Comparison of ENCODE assay signal across 11 cellular contexts in the genomic region with DNA sequence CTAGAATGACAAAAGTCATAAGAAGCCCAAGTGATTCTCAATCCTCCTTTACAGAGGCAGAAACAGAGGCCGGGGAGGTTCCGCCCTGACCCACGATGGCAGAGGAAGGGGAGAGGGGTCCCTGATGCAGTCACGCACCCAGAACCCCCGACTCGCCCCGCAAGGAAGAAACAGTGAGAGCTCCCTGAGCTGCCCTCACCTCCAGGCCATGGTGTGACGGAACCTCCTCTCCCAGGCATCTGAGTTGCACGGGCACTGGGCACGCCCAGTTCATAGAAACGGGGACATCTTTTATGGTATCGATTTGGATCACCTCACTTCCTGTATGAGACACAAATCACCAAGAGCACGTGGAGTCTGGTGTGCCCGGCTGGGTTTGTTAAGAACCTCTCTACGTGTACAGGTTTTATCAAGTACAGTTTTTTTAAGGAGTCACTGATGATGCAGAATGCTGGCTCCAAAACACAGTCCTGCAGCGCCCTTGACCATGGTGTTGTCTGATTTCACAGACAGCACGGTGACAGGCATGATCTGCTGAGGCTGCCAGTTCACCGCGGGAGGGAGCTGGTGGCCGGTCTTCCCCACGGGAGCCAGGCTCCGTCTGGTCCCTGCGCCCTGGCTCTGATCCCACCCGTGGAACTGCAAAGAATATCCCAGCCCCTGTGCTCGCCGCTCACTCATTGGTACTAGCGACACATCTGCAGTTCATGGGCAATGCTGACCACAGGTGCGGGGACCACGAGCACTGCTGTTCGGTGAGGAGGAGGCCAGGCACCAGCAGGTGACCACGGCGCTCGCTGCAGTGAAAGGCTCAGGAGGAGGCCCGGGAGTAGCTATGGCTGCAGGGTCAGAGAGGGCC. TPM values are rescaled to one million over a fixed set of nuclear protein-coding genes. Genes with fewer than 3 reads are reported as not detected.
A peak's percentile ranks its signal among the peaks of the same experiment; 100 is the strongest.
DNase-seq lines count a peak whose midpoint lies in the region; ATAC-seq, FAIRE-seq and TF ChIP-seq lines count a peak whose summit lies in the region.
"Had no signal": no experiment of that assay in that cellular context is flagged by ENCODE, and none has a peak within 500 bp of the region (broad histone marks: within the 10 kb centered on the region; RNA-seq: fewer than 3 reads in every experiment).

No MANE protein-coding gene starts in this region.

- no peaks in the 10 kb centered on the region for H3K36me3 Mint-ChIP-seq in activated T-helper 1 cell treated with anti-CD3 and anti-CD28 coated beads, Interleukin-12 subunit alpha, Interleukin-12 subunit beta, Interleukin-2, Interleukin-4 antibody, amounts not matched to agents 30 ng/mL and 10 ng/mL and 1 ng/mL, durations not matched to agents 14 hours and 24 hours and 36 hours (ENCODE audit: low read depth)

- no peaks in the 10 kb centered on the region for H3K9me3 ChIP-seq in RWPE2 (ENCODE audit: severe bottlenecking)
- H3K9me3 ChIP-seq in gastroesophageal sphincter, result no peaks in the 10 kb centered on the region
- no peaks in the 10 kb centered on the region for H3K9me3 ChIP-seq in osteoblast (ENCODE audit: low read depth, low read length)

- no peak for TF ChIP-seq EP300 in gastroesophageal sphincter (IDR thresholded peaks at IDR 0.05)

- intact Hi-C loops in activated T-helper 1 cell treated with anti-CD3 and anti-CD28 coated beads, Interleukin-12 subunit alpha, Interleukin-12 subunit beta, Interleukin-2, Interleukin-4 antibody, amounts not matched to agents 30 ng/mL and 10 ng/mL and 1 ng/mL, durations not matched to agents 14 hours and 24 hours and 36 hours (cut with micrococcal nuclease), result no loop called here

- H3K27me3 ChIP-seq in RWPE2 (ENCODE audit: insufficient read depth, poor library complexity, severe bottlenecking), result no peaks in the 10 kb centered on the region
- no peaks in the 10 kb centered on the region for H3K27me3 ChIP-seq in gastroesophageal sphincter
- no peaks in the 10 kb centered on the region for H3K27me3 ChIP-seq in osteoblast (ENCODE audit: insufficient read depth, low read length)

- DNase-seq in ELR (ENCODE audit: low read depth) (peak; percentile 18), RWPE2 (ENCODE audit: low spot score) (no peak), osteoblast (ENCODE audit: insufficient read length, low spot score, missing footprints) (peak; percentile 54), epidermal melanocyte (ENCODE audit: insufficient read length, low spot score) (no peak), frontal cortex (ENCODE audit: low spot score in 2 of 2) (no peak)
- DNase-seq in activated T-helper 1 cell treated with anti-CD3 and anti-CD28 coated beads, Interleukin-12 subunit alpha, Interleukin-12 subunit beta, Interleukin-2, Interleukin-4 antibody, amounts not matched to agents 30 ng/mL and 10 ng/mL and 1 ng/mL, durations not matched to agents 14 hours and 24 hours and 36 hours (ENCODE audit: low spot score), result no peak
- DNase-seq in NK-92 treated with Interleukin-12 subunit alpha and Interleukin-12 subunit beta, amount 100 ng/mL, for 24 hours (lab: John Stamatoyannopoulos, UW), result no peak
- DNase-seq: activated naive CD4-positive, alpha-beta T cell treated with anti-CD3 and anti-CD28 coated beads, Interleukin-2, amount 50 U/mL, for 16 hours; CD4-positive, alpha-beta T cell; erythroblast had no signal

- WGBS in gastroesophageal sphincter (ENCODE audit: low coverage in 1 of 2), 2 donors, result 45 to 70% methylated on average over 2 to 4 of the region's 34 CpGs

- H3K4me1 ChIP-seq in RWPE2 (ENCODE audit: insufficient read depth, poor library complexity, severe bottlenecking) (peaks cover 29% of the 10 kb centered on the region), gastroesophageal sphincter (peaks cover 0 to 39% (median 14%) of the 10 kb centered on the region in 3 donors), osteoblast (ENCODE audit: insufficient read depth, low read length) (peaks cover 13% of the 10 kb centered on the region)

- H3K79me2 ChIP-seq in osteoblast (ENCODE audit: insufficient read depth, low read length), result peaks cover 66% of the 10 kb centered on the region

- ATAC-seq in RWPE2 (ENCODE audit: low read depth) (peak; percentile 37), gastroesophageal sphincter (no peak)

- H3K36me3 ChIP-seq in RWPE2 (ENCODE audit: low read depth) (0 out of 2 replicates have a peak, but pooled peaks cover 8% of the 10 kb centered on the region), gastroesophageal sphincter (no peaks in the 10 kb centered on the region), osteoblast (ENCODE audit: insufficient read depth, low read length) (no peaks in the 10 kb centered on the region)

- no peaks in the 10 kb centered on the region for H3K27me3 Mint-ChIP-seq in activated T-helper 1 cell treated with anti-CD3 and anti-CD28 coated beads, Interleukin-12 subunit alpha, Interleukin-12 subunit beta, Interleukin-2, Interleukin-4 antibody, amounts not matched to agents 30 ng/mL and 10 ng/mL and 1 ng/mL, durations not matched to agents 14 hours and 24 hours and 36 hours (ENCODE audit: insufficient read depth)

- no peaks in the 10 kb centered on the region for H3K9me3 Mint-ChIP-seq in activated T-helper 1 cell treated with anti-CD3 and anti-CD28 coated beads, Interleukin-12 subunit alpha, Interleukin-12 subunit beta, Interleukin-2, Interleukin-4 antibody, amounts not matched to agents 30 ng/mL and 10 ng/mL and 1 ng/mL, durations not matched to agents 14 hours and 24 hours and 36 hours
- H3K9me3 Mint-ChIP-seq: CD4-positive, alpha-beta T cell had no signal

- no peak for TF ChIP-seq CTCF in RWPE2 (IDR thresholded peaks at IDR 0.05; ENCODE audit: poor library complexity, severe bottlenecking)
- peak in 1 of 4 experiments; percentile 31 for TF ChIP-seq CTCF in gastroesophageal sphincter (IDR thresholded peaks at IDR 0.05)
- no peak for TF ChIP-seq CTCF in osteoblast (IDR thresholded peaks at IDR 0.05; ENCODE audit: extremely low read depth, low read depth, low read length)

- H4K20me1 ChIP-seq in osteoblast (ENCODE audit: insufficient read depth, low read length), result peaks cover 65% of the 10 kb centered on the region

- no peak overlapping the region for H3K27ac Mint-ChIP-seq in activated T-helper 1 cell treated with anti-CD3 and anti-CD28 coated beads, Interleukin-12 subunit alpha, Interleukin-12 subunit beta, Interleukin-2, Interleukin-4 antibody, amounts not matched to agents 30 ng/mL and 10 ng/mL and 1 ng/mL, durations not matched to agents 14 hours and 24 hours and 36 hours
- H3K27ac Mint-ChIP-seq: CD4-positive, alpha-beta T cell had no signal

- no peak overlapping the region for H2AFZ ChIP-seq in osteoblast (ENCODE audit: low read length)

- no peaks in the 10 kb centered on the region for H3K4me1 Mint-ChIP-seq in activated T-helper 1 cell treated with anti-CD3 and anti-CD28 coated beads, Interleukin-12 subunit alpha, Interleukin-12 subunit beta, Interleukin-2, Interleukin-4 antibody, amounts not matched to agents 30 ng/mL and 10 ng/mL and 1 ng/mL, durations not matched to agents 14 hours and 24 hours and 36 hours (ENCODE audit: low read depth)

- FAIRE-seq in frontal cortex (lab: Jason Lieb, UNC), result no peak

- H3K4me2 ChIP-seq in osteoblast (ENCODE audit: insufficient read depth, low read length), result peak overlapping the region; percentile 66

- no peak overlapping the region for H3K4me3 Mint-ChIP-seq in activated T-helper 1 cell treated with anti-CD3 and anti-CD28 coated beads, Interleukin-12 subunit alpha, Interleukin-12 subunit beta, Interleukin-2, Interleukin-4 antibody, amounts not matched to agents 30 ng/mL and 10 ng/mL and 1 ng/mL, durations not matched to agents 14 hours and 24 hours and 36 hours
- H3K4me3 Mint-ChIP-seq: CD4-positive, alpha-beta T cell had no signal

- H3K4me3 ChIP-seq in RWPE2 (ENCODE audit: severe bottlenecking), result no peak overlapping the region
- peak overlapping the region in 1 of 2 donors; percentile 35 for H3K4me3 ChIP-seq in gastroesophageal sphincter
- no peak overlapping the region for H3K4me3 ChIP-seq in osteoblast (ENCODE audit: insufficient read depth, low read length)

- TF ChIP-seq POLR2A in gastroesophageal sphincter (IDR thresholded peaks at IDR 0.05), result no peak

- H3K27ac ChIP-seq in RWPE2 (ENCODE audit: poor library complexity, severe bottlenecking) (peak overlapping the region; percentile 98), gastroesophageal sphincter (peak overlapping the region; percentile 60 to 93 (median 76)), osteoblast (ENCODE audit: low read depth, low read length) (peak overlapping the region; percentile 42)

RNA-seq across cellular contexts. Expression of a gene that starts 35.6 kb away (rescaled TPM):
- 10 to 100 TPM; 19.9 to 95.9 (median 60.9) TPM for total RNA-seq in gastroesophageal sphincter
- total RNA-seq in osteoblast, result 307 and 324 TPM in 2 replicates
- total RNA-seq in activated T-helper 1 cell treated with anti-CD3 and anti-CD28 coated beads, Interleukin-12 subunit alpha, Interleukin-12 subunit beta, Interleukin-2, Interleukin-4 antibody, amounts not matched to agents 30 ng/mL and 10 ng/mL and 1 ng/mL, durations not matched to agents 14 hours and 24 hours and 36 hours, result 1.7 and 1.9 TPM in 2 replicates
- total RNA-seq in frontal cortex, result 21.6 TPM

Comparison
In these comparisons a context has a peak if more than half of its experiments do, and no peak if none do; other contexts are left out.
1. DNase-seq: peak in ELR (single experiment) and osteoblast (single experiment); none in RWPE2 (single experiment), activated T-helper 1 cell treated with anti-CD3 and anti-CD28 coated beads, Interleukin-12 subunit alpha, Interleukin-12 subunit beta, Interleukin-2, Interleukin-4 antibody, amounts not matched to agents 30 ng/mL and 10 ng/mL and 1 ng/mL, durations not matched to agents 14 hours and 24 hours and 36 hours (single experiment), NK-92 treated with Interleukin-12 subunit alpha and Interleukin-12 subunit beta, amount 100 ng/mL, for 24 hours (single experiment), epidermal melanocyte (single experiment) and frontal cortex (0 of 2).
2. H3K27ac ChIP-seq: peak in every context shown above with its lines; median percentile 98 in RWPE2; 76 in gastroesophageal sphincter; 42 in osteoblast.